In the genomic region with DNA sequence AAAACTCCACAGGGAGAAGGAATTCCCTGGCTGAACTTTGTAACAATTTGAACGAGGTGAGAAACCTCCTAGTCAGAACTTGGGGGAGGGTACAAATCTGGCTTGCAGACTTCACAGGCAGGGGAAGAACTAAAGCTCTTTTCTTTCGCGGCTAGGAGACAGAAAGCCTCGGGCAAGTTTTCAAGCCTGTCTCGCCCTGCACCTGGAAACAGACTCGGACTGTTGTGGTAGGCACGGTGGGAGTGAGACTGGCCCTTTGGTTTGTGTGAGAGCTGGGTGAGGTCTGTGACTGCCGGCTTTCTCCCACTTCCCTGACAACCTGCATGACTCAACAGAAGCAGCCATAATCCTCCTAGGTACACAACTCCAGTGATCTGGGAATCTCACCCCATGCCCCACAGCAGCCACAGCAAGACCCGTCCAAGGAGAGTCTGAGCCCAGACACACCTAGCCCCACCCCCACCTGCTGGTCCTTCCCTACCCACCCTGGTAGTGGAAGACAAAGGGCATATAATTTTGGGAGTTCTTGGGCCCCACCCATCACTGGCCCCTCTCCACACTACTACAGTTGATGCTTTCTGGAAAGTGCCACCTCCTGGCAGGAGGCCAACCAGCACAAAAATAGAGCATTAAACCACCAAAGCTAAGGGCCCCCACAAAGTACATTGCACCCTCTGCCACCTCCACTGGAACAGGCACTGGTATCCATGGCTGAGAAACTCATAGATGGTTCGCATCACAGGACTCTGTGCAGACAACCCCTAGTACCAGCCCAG, we compare ENCODE assay signal across 16 cellular contexts.
DNase-seq lines count a peak whose midpoint lies in the region; ATAC-seq and TF ChIP-seq lines count a peak whose summit lies in the region.
"Had no signal": no experiment of that assay in that cellular context is flagged by ENCODE, and none has a peak within 500 bp of the region (broad histone marks: within the 10 kb centered on the region; RNA-seq: fewer than 3 reads in every experiment).

No MANE protein-coding gene starts in this region.

- peak overlapping the region; percentile 80 for H3K4me2 ChIP-seq in mammary epithelial cell (ENCODE audit: insufficient read depth, low read depth, low read length)

- peaks cover 15% of the 10 kb centered on the region for H3K4me1 ChIP-seq in mammary epithelial cell (ENCODE audit: insufficient read depth, low read length)
- H3K4me1 ChIP-seq: Peyer's patch, uterus had no signal

- no peak for ATAC-seq in GM21737 (IDR thresholded peaks at IDR 0.05; ENCODE audit: unreplicated experiment)
- no peak for ATAC-seq in stimulated activated naive CD8-positive, alpha-beta T cell treated with anti-CD3 and anti-CD28 coated beads, Interleukin-15, amount 100 ng/mL, for 72 hours
- ATAC-seq: stimulated activated memory B cell treated with anti-CD40 and anti-IgM and Interleukin-4, amounts not matched to agents 10 μg/mL and 1 μg/mL and 100 μg/mL, for 72 hours had no signal

- H3K79me2 ChIP-seq in mammary epithelial cell (ENCODE audit: insufficient read depth, low read length): no peaks in the 10 kb centered on the region

- in situ Hi-C loops in mammary epithelial cell (cut with MboI; ENCODE audit: low sequenced_read_pairs in 2 of 2): loop anchor here in 1 of 2 donors (10.0 kb wide), 1 partner anchor 72 kb away; no protein-coding TSS in a partner anchor

- H3K27me3 Mint-ChIP-seq in stimulated activated naive CD8-positive, alpha-beta T cell treated with anti-CD3 and anti-CD28 coated beads, Interleukin-15, amount 100 ng/mL, for 72 hours: no peaks in the 10 kb centered on the region
- H3K27me3 Mint-ChIP-seq: stimulated activated memory B cell treated with anti-CD40 and anti-IgM and Interleukin-4, amounts not matched to agents 10 μg/mL and 1 μg/mL and 100 μg/mL, for 72 hours had no signal

- H3K9me3 ChIP-seq in mammary epithelial cell (replicated peaks; ENCODE audit: insufficient read depth, low read length): no peaks in the 10 kb centered on the region
- H3K9me3 ChIP-seq: Peyer's patch, uterus had no signal

- no peak overlapping the region for H3K4me3 Mint-ChIP-seq in stimulated activated naive CD8-positive, alpha-beta T cell treated with anti-CD3 and anti-CD28 coated beads, Interleukin-15, amount 100 ng/mL, for 72 hours
- H3K4me3 Mint-ChIP-seq: stimulated activated memory B cell treated with anti-CD40 and anti-IgM and Interleukin-4, amounts not matched to agents 10 μg/mL and 1 μg/mL and 100 μg/mL, for 72 hours had no signal

- BruUV-seq in mammary epithelial cell (replicated peaks; lab: Mats Ljungman, UMichigan): no TSS peak

- H3K4me1 Mint-ChIP-seq in stimulated activated naive CD8-positive, alpha-beta T cell treated with anti-CD3 and anti-CD28 coated beads, Interleukin-15, amount 100 ng/mL, for 72 hours: peaks cover 5% of the 10 kb centered on the region
- H3K4me1 Mint-ChIP-seq: stimulated activated memory B cell treated with anti-CD40 and anti-IgM and Interleukin-4, amounts not matched to agents 10 μg/mL and 1 μg/mL and 100 μg/mL, for 72 hours had no signal

- peak overlapping the region; percentile 95 for H2AFZ ChIP-seq in mammary epithelial cell (ENCODE audit: low read depth, low read length)

- no peaks in the 10 kb centered on the region for H3K9me3 Mint-ChIP-seq in stimulated activated naive CD8-positive, alpha-beta T cell treated with anti-CD3 and anti-CD28 coated beads, Interleukin-15, amount 100 ng/mL, for 72 hours
- H3K9me3 Mint-ChIP-seq: stimulated activated memory B cell treated with anti-CD40 and anti-IgM and Interleukin-4, amounts not matched to agents 10 μg/mL and 1 μg/mL and 100 μg/mL, for 72 hours had no signal

- intact Hi-C loops in mammary epithelial cell (cut with micrococcal nuclease): loop anchor here (1.0 kb wide), 1 partner anchor 27 kb away; no protein-coding TSS in a partner anchor

- H3K27me3 ChIP-seq in mammary epithelial cell (ENCODE audit: insufficient read depth, low read length): no peaks in the 10 kb centered on the region
- H3K27me3 ChIP-seq: Peyer's patch, uterus had no signal

- dilution Hi-C loops in mammary epithelial cell (cut with HindIII; ENCODE audit: low sequenced_read_pairs): no loop called here

- H4K20me1 ChIP-seq in mammary epithelial cell (ENCODE audit: insufficient read depth, low read length): no peaks in the 10 kb centered on the region

- no peak for TF ChIP-seq CTCF in mammary epithelial cell (conservative IDR thresholded peaks at IDR 0.05 in 1 of 2, IDR thresholded peaks at IDR 0.05 in 1 of 2; ENCODE audit: extremely low read depth in 1 of 2, insufficient read depth in 1 of 2, low read depth in 1 of 2, low read length in 2 of 2)

- WGBS in mammary epithelial cell (ENCODE audit: low coverage, missing lambda C conversion rate): 14% methylated on average over 8 of the region's 10 CpGs

- peak overlapping the region; percentile 83 for H3K9ac ChIP-seq in mammary epithelial cell (ENCODE audit: insufficient read depth, low read length)

- H3K27ac ChIP-seq in mammary epithelial cell (ENCODE audit: insufficient read depth, low read depth, low read length): peak overlapping the region; percentile 94
- H3K27ac ChIP-seq: Peyer's patch, uterus had no signal

- peak; percentile 47 for DNase-seq in COLO829 (ENCODE audit: low spot score)
- DNase-seq in M059J (ENCODE audit: low read depth): peak; percentile 64
- DNase-seq in mammary epithelial cell: peak; percentile 96
- peak; percentile 58 for DNase-seq in kidney tubule cell (ENCODE audit: low spot score)
- no peak for DNase-seq in NCI-H1105 treated with DMSO at 0.1 percent for 48 hours (lab: John Stamatoyannopoulos, UW)
- DNase-seq in stimulated activated naive CD8-positive, alpha-beta T cell treated with anti-CD3 and anti-CD28 coated beads, Interleukin-15, amount 100 ng/mL, for 72 hours: no peak
- no peak for DNase-seq in foreskin melanocyte
- DNase-seq: activated naive CD4-positive, alpha-beta T cell; MM.1S; NCI-H2171; Peyer's patch; stimulated activated CD4-positive, alpha-beta T cell treated with anti-CD3 and anti-CD28 coated beads, Interleukin-4, amount 100 ng/mL, for 1 hour; T-helper 9 cell; uterus had no signal

- CTCF ChIA-PET in mammary epithelial cell (lab: Charles Lee; ENCODE audit: low non-redundant PET): no interaction called here

- no peak overlapping the region for H3K27ac Mint-ChIP-seq in stimulated activated naive CD8-positive, alpha-beta T cell treated with anti-CD3 and anti-CD28 coated beads, Interleukin-15, amount 100 ng/mL, for 72 hours
- H3K27ac Mint-ChIP-seq: stimulated activated memory B cell treated with anti-CD40 and anti-IgM and Interleukin-4, amounts not matched to agents 10 μg/mL and 1 μg/mL and 100 μg/mL, for 72 hours had no signal

- H3K36me3 ChIP-seq in mammary epithelial cell (ENCODE audit: insufficient read depth, low read length): no peaks in the 10 kb centered on the region
- H3K36me3 ChIP-seq: Peyer's patch, uterus had no signal

- H3K4me3 ChIP-seq in mammary epithelial cell (replicated peaks in 1 of 3; ENCODE audit: insufficient read depth in 1 of 3, low read depth in 2 of 3, low read length in 3 of 3): peak overlapping the region; percentile 30 to 44 (median 33)
- H3K4me3 ChIP-seq: Peyer's patch, uterus had no signal

Comparison
In these comparisons a context has a peak if more than half of its experiments do, and no peak if none do; other contexts are left out.
1. DNase-seq: peak in COLO829 (single experiment), M059J (single experiment), mammary epithelial cell (single experiment) and kidney tubule cell (single experiment); none in NCI-H1105 treated with DMSO at 0.1 percent for 48 hours (single experiment), stimulated activated naive CD8-positive, alpha-beta T cell treated with anti-CD3 and anti-CD28 coated beads, Interleukin-15, amount 100 ng/mL, for 72 hours (0 of 2) and foreskin melanocyte (single experiment).